In genomic region chr1:198449281-198449680, GRCh38 we compare ENCODE assay signal across 23 cellular contexts.
DNase-seq lines count a peak whose midpoint lies in the region; ATAC-seq and TF ChIP-seq lines count a peak whose summit lies in the region.
"Had no signal": no experiment of that assay in that cellular context is flagged by ENCODE, and none has a peak within 500 bp of the region (broad histone marks: within the 10 kb centered on the region; RNA-seq: fewer than 3 reads in every experiment).

No MANE protein-coding gene starts in this region.

- H3K36me3 ChIP-seq in ACC112 (ENCODE audit: insufficient read depth, low read length) (no peaks in the 10 kb centered on the region), lung (ENCODE audit: control insufficient read depth in 2 of 2, insufficient read depth in 2 of 2, low read length in 2 of 2) (no peaks in the 10 kb centered on the region)
- H3K36me3 ChIP-seq: BE2C, right lobe of liver, stomach, tibial nerve had no signal

- no peaks in the 10 kb centered on the region for H3K79me2 ChIP-seq in ACC112 (ENCODE audit: control insufficient read depth, insufficient read depth, low read length, unreplicated experiment)

- TF ChIP-seq CTCF in lung (IDR thresholded peaks at IDR 0.05; ENCODE audit: control extremely low read depth, extremely low read depth): no peak

- peak overlapping the region; percentile 24 for H3K27ac ChIP-seq in ACC112 (ENCODE audit: low read depth, low read length)
- no peak overlapping the region for H3K27ac ChIP-seq in lung (ENCODE audit: low read depth in 1 of 2, low read length in 1 of 2)
- H3K27ac ChIP-seq: right lobe of liver, stomach, tibial nerve had no signal

- H3K9me3 ChIP-seq in lung (ENCODE audit: control insufficient read depth in 2 of 2, insufficient read depth in 1 of 2, low read length in 1 of 2): no peaks in the 10 kb centered on the region
- H3K9me3 ChIP-seq: BE2C, right lobe of liver, stomach, tibial nerve had no signal

- H3K4me3 ChIP-seq in ACC112 (ENCODE audit: low read depth, low read length) (no peak overlapping the region), lung (no peak overlapping the region)
- H3K4me3 ChIP-seq: right lobe of liver, stomach, tibial nerve had no signal

- peak; percentile 50 for DNase-seq in M059J (ENCODE audit: low read depth)
- DNase-seq in dermis blood vessel endothelial cell: peak; percentile 16
- DNase-seq in lung (ENCODE audit: low spot score): no peak
- DNase-seq in NCI-H1436 treated with DMSO at 0.1 percent for 48 hours (lab: John Stamatoyannopoulos, UW): no peak
- no peak for DNase-seq in NCI-H2227 (lab: John Stamatoyannopoulos, UW; ENCODE audit: unreplicated experiment)
- no peak for DNase-seq in stimulated activated CD4-positive, alpha-beta T cell treated with anti-CD3 and anti-CD28 coated beads, Interleukin-15, amount 100 ng/mL, for 24 hours
- DNase-seq: activated CD4-positive, alpha-beta T cell treated with anti-CD3 and anti-CD28 coated beads for 1 hour; activated CD8-positive, alpha-beta T cell treated with anti-CD3 and anti-CD28 coated beads, Interleukin-2, amount 10 ng/mL, durations not matched to agents 7 days and 5 days; activated gamma-delta T cell; activated T-cell treated with anti-CD3 and anti-CD28 coated beads for 4 hours; BE2C; DND-41; effector memory CD4-positive, alpha-beta T cell; NCI-H1417; NCI-H2107; NCI-H510A; posterior cingulate gyrus; right lobe of liver; stimulated activated CD8-positive, alpha-beta memory T cell treated with anti-CD3 and anti-CD28 coated beads, Interleukin-4, amount 100 ng/mL, for 48 hours; stomach had no signal

- H3K27me3 ChIP-seq in ACC112 (ENCODE audit: insufficient read depth, low read length): no peaks in the 10 kb centered on the region
- H3K27me3 ChIP-seq in lung (ENCODE audit: control insufficient read depth, insufficient read depth): no peaks in the 10 kb centered on the region
- H3K27me3 ChIP-seq: BE2C, right lobe of liver, stomach, tibial nerve had no signal

- H2AFZ ChIP-seq in ACC112 (ENCODE audit: low read length, unreplicated experiment): no peak overlapping the region

- ATAC-seq in lung (ENCODE audit: insufficient read depth, low FRiP score): peak; percentile 57
- ATAC-seq in GM18502 (IDR thresholded peaks at IDR 0.05; ENCODE audit: poor library complexity, unreplicated experiment): no peak
- ATAC-seq: activated CD8-positive, alpha-beta T cell treated with anti-CD3 and anti-CD28 coated beads, Interleukin-2, amount 10 ng/mL, durations not matched to agents 7 days and 5 days; right lobe of liver had no signal

- H3K4me1 ChIP-seq in ACC112 (ENCODE audit: control insufficient read depth, insufficient read depth, low read length, unreplicated experiment): peaks cover 31% of the 10 kb centered on the region
- no peaks in the 10 kb centered on the region for H3K4me1 ChIP-seq in lung (ENCODE audit: control insufficient read depth in 2 of 2, insufficient read depth in 2 of 2, low read length in 2 of 2)
- H3K4me1 ChIP-seq: BE2C, right lobe of liver, stomach, tibial nerve had no signal

Comparison
In these comparisons a context has a peak if more than half of its experiments do, and no peak if none do; other contexts are left out.
1. DNase-seq: peak in M059J (single experiment) and dermis blood vessel endothelial cell (single experiment); none in lung (single experiment), NCI-H1436 treated with DMSO at 0.1 percent for 48 hours (single experiment), NCI-H2227 (single experiment) and stimulated activated CD4-positive, alpha-beta T cell treated with anti-CD3 and anti-CD28 coated beads, Interleukin-15, amount 100 ng/mL, for 24 hours (single experiment).